Comparison of ENCODE assay signal across 25 cellular contexts in the genomic region with DNA sequence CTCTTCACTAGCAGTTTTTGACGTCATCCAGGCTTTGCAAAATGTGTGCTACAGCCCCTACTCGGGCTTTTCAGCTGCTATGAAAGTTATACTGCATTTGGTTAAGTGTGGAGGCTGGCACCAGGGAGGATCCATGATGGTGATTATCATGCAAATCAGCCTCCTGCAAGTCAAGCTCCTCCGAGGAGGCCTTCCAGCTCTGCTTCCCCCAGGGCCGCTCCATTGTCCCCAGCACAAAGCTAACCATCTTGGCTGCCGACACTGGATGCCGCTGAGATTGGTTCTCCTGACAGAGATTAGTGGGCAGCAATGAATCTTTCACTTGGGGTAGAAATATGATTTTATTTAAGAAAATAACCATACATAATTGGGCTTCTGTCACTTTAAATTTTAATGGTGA.
DNase-seq lines count a peak whose midpoint lies in the region; ATAC-seq, FAIRE-seq and TF ChIP-seq lines count a peak whose summit lies in the region.
"Had no signal": no experiment of that assay in that cellular context is flagged by ENCODE, and none has a peak within 500 bp of the region (broad histone marks: within the 10 kb centered on the region; RNA-seq: fewer than 3 reads in every experiment).

No MANE protein-coding gene starts in this region.

- peak overlapping the region; percentile 6 for H3K4me2 ChIP-seq in keratinocyte (ENCODE audit: control insufficient read depth, extremely low read depth, insufficient read depth, low read depth, low read length)

- no peaks in the 10 kb centered on the region for H3K79me2 ChIP-seq in keratinocyte (ENCODE audit: control insufficient read depth, insufficient read depth, low read length)

- H3K9ac ChIP-seq in keratinocyte (ENCODE audit: control insufficient read depth, extremely low read depth, insufficient read depth, low read length) = no peak overlapping the region

- ATAC-seq in activated CD8-positive, alpha-beta memory T cell treated with anti-CD3 and anti-CD28 coated beads, Interleukin-2, amount 10 ng/mL, durations not matched to agents 7 days and 5 days = no peak
- ATAC-seq: GM12878 had no signal

- H3K27ac Mint-ChIP-seq in activated CD8-positive, alpha-beta memory T cell treated with anti-CD3 and anti-CD28 coated beads, Interleukin-2, amount 10 ng/mL, durations not matched to agents 7 days and 5 days = no peak overlapping the region
- H3K27ac Mint-ChIP-seq: activated CD4-positive, alpha-beta T cell treated with anti-CD3 and anti-CD28 coated beads, Interleukin-2, amount 10 ng/mL, durations not matched to agents 24 days and 14 days; IgD-negative memory B cell had no signal

- H2AFZ ChIP-seq in keratinocyte (ENCODE audit: control insufficient read depth, low read length) = no peak overlapping the region

- FAIRE-seq in keratinocyte (lab: Jason Lieb, UNC) = no peak
- FAIRE-seq: frontal cortex, GM12878, islet of Langerhans, TTC549 had no signal

- no peaks in the 10 kb centered on the region for H3K4me1 Mint-ChIP-seq in activated CD8-positive, alpha-beta memory T cell treated with anti-CD3 and anti-CD28 coated beads, Interleukin-2, amount 10 ng/mL, durations not matched to agents 7 days and 5 days
- H3K4me1 Mint-ChIP-seq: activated CD4-positive, alpha-beta T cell treated with anti-CD3 and anti-CD28 coated beads, Interleukin-2, amount 10 ng/mL, durations not matched to agents 24 days and 14 days had no signal

- no peaks in the 10 kb centered on the region for H3K9me1 ChIP-seq in keratinocyte (ENCODE audit: control insufficient read depth, extremely low read depth, insufficient read depth, low read length)

- CTCF ChIA-PET in activated CD8-positive, alpha-beta memory T cell treated with anti-CD3 and anti-CD28 coated beads, Interleukin-2, amount 10 ng/mL, durations not matched to agents 7 days and 5 days (lab: Charles Lee) = interaction anchor here (0.7 to 1.5 kb wide), 2 partner anchors 8 to 10 kb away, joined by 3 to 4 read pairs; no protein-coding TSS in a partner anchor

- no peak for TF ChIP-seq CTCF in keratinocyte (optimal IDR thresholded peaks at IDR 0.05 in 1 of 3, IDR thresholded peaks at IDR 0.05 in 1 of 3, conservative IDR thresholded peaks at IDR 0.05 in 1 of 3; ENCODE audit: extremely low read depth in 1 of 3, insufficient read depth in 2 of 3, low read length in 3 of 3)

- no peaks in the 10 kb centered on the region for H3K27me3 Mint-ChIP-seq in activated CD8-positive, alpha-beta memory T cell treated with anti-CD3 and anti-CD28 coated beads, Interleukin-2, amount 10 ng/mL, durations not matched to agents 7 days and 5 days
- H3K27me3 Mint-ChIP-seq: activated CD4-positive, alpha-beta T cell treated with anti-CD3 and anti-CD28 coated beads, Interleukin-2, amount 10 ng/mL, durations not matched to agents 24 days and 14 days; IgD-negative memory B cell had no signal

- H3K36me3 Mint-ChIP-seq in activated CD8-positive, alpha-beta memory T cell treated with anti-CD3 and anti-CD28 coated beads, Interleukin-2, amount 10 ng/mL, durations not matched to agents 7 days and 5 days = no peaks in the 10 kb centered on the region
- H3K36me3 Mint-ChIP-seq: IgD-negative memory B cell had no signal

- H3K4me1 ChIP-seq in keratinocyte (ENCODE audit: control insufficient read depth, extremely low read depth, insufficient read depth, low read length) = no peaks in the 10 kb centered on the region
- H3K4me1 ChIP-seq: ascending aorta, Peyer's patch had no signal

- DNase-seq in NCI-H69 (lab: John Stamatoyannopoulos, UW) = peak; percentile 28
- DNase-seq in keratinocyte (ENCODE audit: low read depth, low spot score) = no peak
- DNase-seq in retina = peak; percentile 58
- no peak for DNase-seq in SW480 (ENCODE audit: low spot score)
- no peak for DNase-seq in activated CD8-positive, alpha-beta memory T cell treated with anti-CD3 and anti-CD28 coated beads, Interleukin-2, amount 10 ng/mL, durations not matched to agents 7 days and 5 days
- no peak for DNase-seq in effector CD8-positive, alpha-beta T cell (lab: John Stamatoyannopoulos, UW)
- DNase-seq: activated CD4-positive, alpha-beta T cell treated with anti-CD3 and anti-CD28 coated beads, Interleukin-2, amount 10 ng/mL, durations not matched to agents 24 days and 14 days; activated CD8-positive, alpha-beta memory T cell treated with anti-CD3 and anti-CD28 coated beads, Interleukin-2, amount 50 U/mL, for 48 hours; activated gamma-delta T cell treated with Interleukin-2 at 50 U/mL for 16 hours; AML-193; GDM1; NCI-H2081 treated with DMSO at 0.1 percent for 48 hours; NCI-H82; nephron progenitor cell; Peyer's patch; sigmoid colon had no signal

- no peak overlapping the region for H3K4me3 Mint-ChIP-seq in activated CD8-positive, alpha-beta memory T cell treated with anti-CD3 and anti-CD28 coated beads, Interleukin-2, amount 10 ng/mL, durations not matched to agents 7 days and 5 days
- H3K4me3 Mint-ChIP-seq: activated CD4-positive, alpha-beta T cell treated with anti-CD3 and anti-CD28 coated beads, Interleukin-2, amount 10 ng/mL, durations not matched to agents 24 days and 14 days; IgD-negative memory B cell had no signal

- no peaks in the 10 kb centered on the region for H3K36me3 ChIP-seq in keratinocyte (ENCODE audit: control insufficient read depth in 2 of 2, extremely low read depth in 1 of 2, insufficient read depth in 2 of 2, low read length in 2 of 2)
- H3K36me3 ChIP-seq: ascending aorta, Peyer's patch, sigmoid colon, suprapubic skin had no signal

- no peaks in the 10 kb centered on the region for H3K27me3 ChIP-seq in keratinocyte (ENCODE audit: control insufficient read depth, extremely low read depth, insufficient read depth, low read length)
- H3K27me3 ChIP-seq: ascending aorta, Peyer's patch, sigmoid colon, suprapubic skin had no signal

- no peaks in the 10 kb centered on the region for H3K9me3 ChIP-seq in keratinocyte (ENCODE audit: control insufficient read depth, low read depth, low read length)
- H3K9me3 ChIP-seq: ascending aorta, Peyer's patch, sigmoid colon, suprapubic skin had no signal

- no peaks in the 10 kb centered on the region for H3K9me3 Mint-ChIP-seq in activated CD8-positive, alpha-beta memory T cell treated with anti-CD3 and anti-CD28 coated beads, Interleukin-2, amount 10 ng/mL, durations not matched to agents 7 days and 5 days (ENCODE audit: low read depth)
- H3K9me3 Mint-ChIP-seq: activated CD4-positive, alpha-beta T cell treated with anti-CD3 and anti-CD28 coated beads, Interleukin-2, amount 10 ng/mL, durations not matched to agents 24 days and 14 days; IgD-negative memory B cell; nephron progenitor cell had no signal

- H3K4me3 ChIP-seq in keratinocyte (ENCODE audit: control insufficient read depth in 2 of 3, extremely low read depth in 1 of 3, insufficient read depth in 2 of 3, low read depth in 1 of 3, low read length in 3 of 3) = no peak overlapping the region
- H3K4me3 ChIP-seq: ascending aorta, GM12878, Peyer's patch, sigmoid colon, suprapubic skin had no signal

- H3K27ac ChIP-seq in cingulate gyrus (ENCODE audit: low read depth, low read length) = peak overlapping the region; percentile 85
- no peak overlapping the region for H3K27ac ChIP-seq in keratinocyte (ENCODE audit: control insufficient read depth, insufficient read depth, low read length)
- H3K27ac ChIP-seq: ascending aorta, epithelial cell of prostate, Peyer's patch, sigmoid colon, suprapubic skin had no signal

- no peaks in the 10 kb centered on the region for H4K20me1 ChIP-seq in keratinocyte (ENCODE audit: control insufficient read depth, extremely low read depth, insufficient read depth, low read length)

- dilution Hi-C loops in keratinocyte (cut with MboI; ENCODE audit: extremely low pct_ligation_motif_present, low sequenced_read_pairs) = no loop called here

Comparison
In these comparisons a context has a peak if more than half of its experiments do, and no peak if none do; other contexts are left out.
1. DNase-seq: peak in NCI-H69 (single experiment) and retina (single experiment); none in keratinocyte (single experiment), SW480 (single experiment), activated CD8-positive, alpha-beta memory T cell treated with anti-CD3 and anti-CD28 coated beads, Interleukin-2, amount 10 ng/mL, durations not matched to agents 7 days and 5 days (single experiment) and effector CD8-positive, alpha-beta T cell (single experiment).